In genomic region chr5:177390363-177391300, GRCh38 we compare ENCODE assay signal across 8 cellular contexts. TPM values are rescaled to one million over a fixed set of nuclear protein-coding genes. Genes with fewer than 3 reads are reported as not detected.
A peak's percentile ranks its signal among the peaks of the same experiment; 100 is the strongest.
DNase-seq lines count a peak whose midpoint lies in the region; ATAC-seq, FAIRE-seq and TF ChIP-seq lines count a peak whose summit lies in the region.

No MANE protein-coding gene starts in this region.

- H4K20me1 ChIP-seq in astrocyte (ENCODE audit: insufficient read depth, low read length) = peaks cover 17% of the 10 kb centered on the region

- no peaks in the 10 kb centered on the region for H3K9me3 ChIP-seq in astrocyte (ENCODE audit: insufficient read depth, low read depth, low read length)

- ATAC-seq in HG02678 (IDR thresholded peaks at IDR 0.05; ENCODE audit: unreplicated experiment) (peak; percentile 61), HG03159 (IDR thresholded peaks at IDR 0.05; ENCODE audit: unreplicated experiment) (no peak)

- H3K4me3 Mint-ChIP-seq in astrocyte (ENCODE audit: unreplicated experiment) = peak overlapping the region; percentile 54

- H3K4me1 ChIP-seq in astrocyte (ENCODE audit: insufficient read depth, low read length) = peaks cover 19% of the 10 kb centered on the region

- H3K27ac ChIP-seq in astrocyte (ENCODE audit: low read depth, low read length) (no peak overlapping the region), skin epidermis (peak overlapping the region in 19 of 21 experiments; percentile 2 to 90 (median 65))

- H3K27me3 ChIP-seq in astrocyte (ENCODE audit: insufficient read depth, low read length) = no peaks in the 10 kb centered on the region

- no peaks in the 10 kb centered on the region for H3K79me2 ChIP-seq in astrocyte (ENCODE audit: insufficient read depth, low read length)

- H3K4me3 ChIP-seq in astrocyte (ENCODE audit: insufficient read depth, low read depth, low read length) = no peak overlapping the region
- H3K4me3 ChIP-seq in skin epidermis = no peak overlapping the region

- H3K27ac Mint-ChIP-seq in astrocyte (ENCODE audit: unreplicated experiment) = peak overlapping the region; percentile 86

- no peaks in the 10 kb centered on the region for H3K36me3 ChIP-seq in astrocyte (ENCODE audit: insufficient read depth, low read length)

- H3K36me3 Mint-ChIP-seq in astrocyte (ENCODE audit: low read depth, unreplicated experiment) = no peaks in the 10 kb centered on the region

- peak overlapping the region; percentile 64 for H2AFZ ChIP-seq in astrocyte (ENCODE audit: low read depth, low read length)

- peaks cover 34% of the 10 kb centered on the region for H3K27me3 Mint-ChIP-seq in astrocyte (ENCODE audit: low read depth, unreplicated experiment)

- peak; percentile 87 for FAIRE-seq in G401.6 (lab: Jason Lieb, UNC)
- no peak for FAIRE-seq in astrocyte (lab: Jason Lieb, UNC)

- H3K4me1 Mint-ChIP-seq in astrocyte (ENCODE audit: low read depth, unreplicated experiment) = peaks cover 23% of the 10 kb centered on the region

- H3K4me2 ChIP-seq in astrocyte (ENCODE audit: low read length) = peak overlapping the region; percentile 77

- TF ChIP-seq CTCF in astrocyte (IDR thresholded peaks at IDR 0.05; ENCODE audit: insufficient read depth, low read depth, low read length) = peak; percentile 94

- peak overlapping the region; percentile 53 for H3K9ac ChIP-seq in astrocyte (ENCODE audit: low read length)

- DNase-seq in NCI-H1694 treated with DMSO at 0.1 percent for 48 hours (lab: John Stamatoyannopoulos, UW) (peak; percentile 76), T-helper 22 cell (ENCODE audit: low read depth) (peak; percentile 72), astrocyte (ENCODE audit: low read depth) (peak; percentile 54), hippocampal formation (lab: John Stamatoyannopoulos, UW) (peak; percentile 54 to 71)

- H3K9me3 Mint-ChIP-seq in astrocyte (ENCODE audit: unreplicated experiment) = peaks cover 1% of the 10 kb centered on the region

RNA-seq across cellular contexts. Expression of gene SLC34A1, which starts 6.4 kb away (rescaled TPM):
- not detected in 2 replicates for total RNA-seq in astrocyte

RNA-seq across cellular contexts. Expression of gene PFN3, which starts 9.8 kb away (rescaled TPM):
- total RNA-seq in astrocyte = not detected in 2 replicates

RNA-seq across cellular contexts. Expression of gene F12, which starts 18.7 kb away (rescaled TPM):
- 2.8 and 3.0 TPM in 2 replicates for total RNA-seq in astrocyte

RNA-seq across cellular contexts. Expression of gene RGS14, which starts 32.9 kb away (rescaled TPM):
- 7.8 and 11.3 TPM in 2 replicates for total RNA-seq in astrocyte

RNA-seq across cellular contexts. Expression of gene GRK6, which starts 35.8 kb away (rescaled TPM):
- total RNA-seq in astrocyte = 19.7 and 25.9 TPM in 2 replicates
